Comparison of ENCODE assay signal across 21 cellular contexts in genomic region chr13:101727118-101727517, GRCh38.
DNase-seq lines count a peak whose midpoint lies in the region; ATAC-seq, FAIRE-seq and TF ChIP-seq lines count a peak whose summit lies in the region.
"Had no signal": no experiment of that assay in that cellular context is flagged by ENCODE, and none has a peak within 500 bp of the region (broad histone marks: within the 10 kb centered on the region; RNA-seq: fewer than 3 reads in every experiment).

No MANE protein-coding gene starts in this region.

- POLR2A ChIA-PET in HepG2 (lab: Yijun Ruan, JAX), result no interaction called here

- H3K27me3 Mint-ChIP-seq in CD14-positive monocyte (ENCODE audit: low read depth in 3 of 3), result no peaks in the 10 kb centered on the region
- H3K27me3 Mint-ChIP-seq in HFFc6 (ENCODE audit: insufficient read depth), result no peaks in the 10 kb centered on the region

- 7% methylated on average over 1 of the region's 1 CpG for WGBS in right lobe of liver (ENCODE audit: insufficient coverage, low coverage, low lambda C conversion rate, missing lambda C conversion rate)
- WGBS in HepG2 (ENCODE audit: low lambda C conversion rate), result 0% methylated on average over 1 of the region's 1 CpG

- H3K9me3 Mint-ChIP-seq in CD14-positive monocyte (peaks cover 0 to 2% (median 0%) of the 10 kb centered on the region in 7 donors), HFFc6 (no peaks in the 10 kb centered on the region)

- ATAC-seq in right lobe of liver (peak; percentile 60 to 79 (median 66)), HepG2 (no peak), HG02938 (IDR thresholded peaks at IDR 0.05; ENCODE audit: unreplicated experiment) (peak; percentile 53), HG03457 (IDR thresholded peaks at IDR 0.05; ENCODE audit: unreplicated experiment) (no peak)
- ATAC-seq: A549 had no signal

- H3K4me2 ChIP-seq in HepG2 (ENCODE audit: low read depth, low read length), result no peak overlapping the region
- H3K4me2 ChIP-seq: A549 had no signal

- no peak overlapping the region for H3K27ac ChIP-seq in right lobe of liver
- no peak overlapping the region for H3K27ac ChIP-seq in HepG2 (ENCODE audit: extremely low read length, insufficient read depth, low read length)
- H3K27ac ChIP-seq: A549, SJSA1 had no signal

- no peak overlapping the region for H3K9ac ChIP-seq in HepG2 (ENCODE audit: insufficient read depth, low read depth, low read length)

- no peaks in the 10 kb centered on the region for H3K36me3 Mint-ChIP-seq in CD14-positive monocyte
- peaks cover 22% of the 10 kb centered on the region for H3K36me3 Mint-ChIP-seq in HFFc6 (ENCODE audit: low read depth)

- peaks cover 2% of the 10 kb centered on the region for H3K4me1 Mint-ChIP-seq in CD14-positive monocyte
- H3K4me1 Mint-ChIP-seq in HFFc6 (ENCODE audit: low read depth), result peaks cover 13% of the 10 kb centered on the region

- peaks cover 0 to 3% (median 0%) of the 10 kb centered on the region in 4 donors for H3K4me1 ChIP-seq in right lobe of liver
- H3K4me1 ChIP-seq in HepG2 (ENCODE audit: insufficient read depth, low read length), result no peaks in the 10 kb centered on the region
- H3K4me1 ChIP-seq: A549, Caco-2, SJSA1 had no signal

- H3K27ac Mint-ChIP-seq in CD14-positive monocyte (no peak overlapping the region), HFFc6 (no peak overlapping the region)

- H3K27me3 ChIP-seq in right lobe of liver (no peaks in the 10 kb centered on the region), HepG2 (ENCODE audit: control insufficient read depth in 1 of 2, insufficient read depth in 2 of 2, low read length in 2 of 2) (no peaks in the 10 kb centered on the region)
- H3K27me3 ChIP-seq: SJSA1 had no signal

- TF ChIP-seq POLR2A in right lobe of liver (IDR thresholded peaks at IDR 0.05) (no peak), HepG2 (IDR thresholded peaks at IDR 0.05; ENCODE audit: insufficient read depth in 1 of 2, low read depth in 2 of 2, low read length in 2 of 2) (no peak)

- BruUV-seq in HepG2 (replicated peaks; lab: Mats Ljungman, UMichigan), result no TSS peak

- H3K79me2 ChIP-seq in HepG2 (ENCODE audit: insufficient read depth, low read length), result no peaks in the 10 kb centered on the region

- no peaks in the 10 kb centered on the region for H3K9me3 ChIP-seq in right lobe of liver
- no peaks in the 10 kb centered on the region for H3K9me3 ChIP-seq in HepG2 (ENCODE audit: low read length)
- H3K9me3 ChIP-seq: A549, Caco-2, SJSA1 had no signal

- no peak overlapping the region for H3K4me3 ChIP-seq in right lobe of liver
- no peak overlapping the region for H3K4me3 ChIP-seq in HepG2 (replicated peaks in 1 of 3; ENCODE audit: insufficient read depth in 1 of 3, low read depth in 2 of 3, low read length in 3 of 3)
- H3K4me3 ChIP-seq: A549, SJSA1 had no signal

- H3K36me3 ChIP-seq in right lobe of liver, result no peaks in the 10 kb centered on the region
- no peaks in the 10 kb centered on the region for H3K36me3 ChIP-seq in HepG2 (replicated peaks in 1 of 2; ENCODE audit: control insufficient read depth in 1 of 2, insufficient read depth in 2 of 2, low read length in 2 of 2)
- H3K36me3 ChIP-seq: SJSA1 had no signal

- TF ChIP-seq EP300 in HepG2 (IDR thresholded peaks at IDR 0.05; ENCODE audit: low read depth in 2 of 2, low read length in 2 of 2) (no peak), HepG2 (CRISPR knock-in tag; IDR thresholded peaks at IDR 0.05; ENCODE audit: borderline replicate concordance) (no peak)

- TF ChIP-seq CTCF in right lobe of liver (IDR thresholded peaks at IDR 0.05), result no peak
- TF ChIP-seq CTCF in HepG2 (CRISPR knock-in tag; IDR thresholded peaks at IDR 0.05), result no peak
- TF ChIP-seq CTCF in CD14-positive monocyte (IDR thresholded peaks at IDR 0.05), result no peak
- no peak for TF ChIP-seq CTCF in HFFc6 (IDR thresholded peaks at IDR 0.05)

- CTCF ChIA-PET in HepG2 (lab: Yijun Ruan, JAX; ENCODE audit: low intra/inter-chr PET ratio, low total read pairs), result no interaction called here

- H3K4me3 Mint-ChIP-seq in CD14-positive monocyte (no peak overlapping the region), HFFc6 (no peak overlapping the region)

- in situ Hi-C loops in HepG2 (cut with HindIII; ENCODE audit: extremely low pct_ligation_motif_present, low pct_unique_long_range_greater_than_20kb), result no loop called here

- DNase-seq in right lobe of liver, result no peak
- DNase-seq in HepG2 (ENCODE audit: low spot score), result no peak
- DNase-seq in RPMI7951 (ENCODE audit: low read depth), result peak; percentile 15
- DNase-seq in stromal cell of bone marrow (ENCODE audit: low read depth), result peak; percentile 5
- no peak for DNase-seq in CD14-positive monocyte (ENCODE audit: low spot score)
- no peak for DNase-seq in HFFc6
- DNase-seq: Caco-2; DMS153; EL; KBM-7; NCI-H1048; NCI-H146; NCI-H2081; NCI-H226; NCI-H526; NK-92 treated with Interleukin-12 subunit alpha and Interleukin-12 subunit beta, amount 100 ng/mL, for 24 hours; SW 1271 had no signal

- no peaks in the 10 kb centered on the region for H4K20me1 ChIP-seq in HepG2 (ENCODE audit: insufficient read depth, low read length)

- no peak overlapping the region for H2AFZ ChIP-seq in HepG2 (ENCODE audit: low read length)

- no peak for TF ChIP-seq RAD21 in HepG2 (CRISPR knock-in tag; IDR thresholded peaks at IDR 0.05)

- FAIRE-seq in HepG2 (lab: Jason Lieb, UNC), result no peak
- FAIRE-seq: A549 had no signal

- intact Hi-C loops in right lobe of liver (cut with DNase I) (no loop called here), HepG2 (cut with micrococcal nuclease; ENCODE audit: unreplicated experiment) (no loop called here), CD14-positive monocyte (cut with micrococcal nuclease) (no loop called here)

TF ChIP-seq in HepG2, 621 proteins besides CTCF, POLR2A, EP300 and RAD21:
- no peak for TF ChIP-seq ZIK1 (CRISPR knock-in tag; IDR thresholded peaks at IDR 0.05; ENCODE audit: borderline replicate concordance, low read depth)
- no peak for TF ChIP-seq SRF (IDR thresholded peaks at IDR 0.05; ENCODE audit: low read depth, low read length)
- TF ChIP-seq ZBTB38 (CRISPR knock-in tag; IDR thresholded peaks at IDR 0.05), result no peak
- no peak for TF ChIP-seq ZFP36L2 (CRISPR knock-in tag; IDR thresholded peaks at IDR 0.05)
- TF ChIP-seq ZNF451 (CRISPR knock-in tag; IDR thresholded peaks at IDR 0.05), result no peak
- no peak for TF ChIP-seq ZFP91 (CRISPR knock-in tag; IDR thresholded peaks at IDR 0.05; ENCODE audit: borderline replicate concordance)
- TF ChIP-seq NFE2L2 (IDR thresholded peaks at IDR 0.05; ENCODE audit: low read length), result no peak
- TF ChIP-seq ZNF737 (CRISPR knock-in tag; IDR thresholded peaks at IDR 0.05; ENCODE audit: borderline replicate concordance), result no peak
- TF ChIP-seq REXO4 (CRISPR knock-in tag; IDR thresholded peaks at IDR 0.05; ENCODE audit: borderline replicate concordance), result no peak
- no peak for TF ChIP-seq TP53 (CRISPR knock-in tag; conservative IDR thresholded peaks at IDR 0.05)
- no peak for TF ChIP-seq ZNF549 (CRISPR knock-in tag; IDR thresholded peaks at IDR 0.05)

Comparison
In these comparisons a context has a peak if more than half of its experiments do, and no peak if none do; other contexts are left out.
1. ATAC-seq: peak in right lobe of liver (4 of 4) and HG02938 (single experiment); none in HepG2 (single experiment) and HG03457 (single experiment).
2. DNase-seq: peak in RPMI7951 (single experiment) and stromal cell of bone marrow (single experiment); none in right lobe of liver (0 of 3), HepG2 (single experiment), CD14-positive monocyte (single experiment) and HFFc6 (single experiment).